In the genomic region with DNA sequence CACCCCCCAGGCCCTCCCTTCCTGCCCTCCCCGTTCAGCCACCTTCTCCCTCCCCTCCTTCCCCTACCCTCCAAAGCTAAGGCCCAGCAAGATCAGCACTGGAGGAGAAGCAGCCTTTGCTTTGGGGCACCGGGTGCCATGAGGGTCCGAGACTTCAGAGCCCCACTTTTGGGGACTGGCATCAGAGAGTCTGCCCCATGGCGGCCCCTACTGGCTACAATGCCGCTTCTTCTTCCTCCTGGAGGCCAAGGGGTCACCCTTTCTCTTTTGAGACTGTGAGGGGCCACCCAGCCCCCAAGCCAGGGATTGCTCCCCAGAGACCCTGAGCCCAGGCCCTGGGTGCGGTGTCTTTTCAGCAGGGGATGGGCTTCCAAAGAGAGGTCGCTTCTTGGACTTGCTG, we compare ENCODE assay signal across 13 cellular contexts. TPM values are rescaled to one million over a fixed set of nuclear protein-coding genes. Genes with fewer than 3 reads are reported as not detected.
"Had no signal": no experiment of that assay in that cellular context is flagged by ENCODE, and none has a peak within 500 bp of the region (broad histone marks: within the 10 kb centered on the region; RNA-seq: fewer than 3 reads in every experiment).

No MANE protein-coding gene starts in this region.

RNA-seq across cellular contexts. Expression of a gene that starts 10.2 kb away (rescaled TPM):
- total RNA-seq: activated B cell treated with CpG ODN at 0.5 μM for 24 hours; activated CD4-positive, alpha-beta memory T cell treated with anti-CD3 and anti-CD28 coated beads for 36 hours; activated CD4-positive, alpha-beta memory T cell treated with anti-CD3 and anti-CD28 coated beads, Interleukin-2, amount 10 ng/mL, durations not matched to agents 7 days and 5 days; activated CD4-positive, alpha-beta T cell treated with anti-CD3 and anti-CD28 coated beads for 36 hours; activated CD4-positive, alpha-beta T cell treated with anti-CD3 and anti-CD28 coated beads, Interleukin-2, amount 10 ng/mL, durations not matched to agents 24 days and 14 days; activated CD4-positive, alpha-beta T cell treated with anti-CD3 and anti-CD28 coated beads, Interleukin-2, amount 10 ng/mL, durations not matched to agents 7 days and 5 days; activated CD8-positive, alpha-beta memory T cell treated with anti-CD3 and anti-CD28 coated beads for 36 hours; activated CD8-positive, alpha-beta memory T cell treated with anti-CD3 and anti-CD28 coated beads, Interleukin-2, amount 10 ng/mL, durations not matched to agents 7 days and 5 days; activated CD8-positive, alpha-beta T cell treated with anti-CD3 and anti-CD28 coated beads for 36 hours; activated CD8-positive, alpha-beta T cell treated with anti-CD3 and anti-CD28 coated beads, Interleukin-2, amount 10 ng/mL, durations not matched to agents 7 days and 5 days; T-helper 1 cell treated with Interleukin-12 subunit alpha and Interleukin-12 subunit beta and Interleukin-4 antibody, amounts not matched to agents 30 ng/mL and 1 ng/mL, for 36 hours; T-helper 17 cell; T-helper 2 cell treated with Interferon-gamma antibody and Interleukin-4, amounts not matched to agents 100 ng/mL and 5 ng/mL, for 36 hours had no signal
